In the genomic region with DNA sequence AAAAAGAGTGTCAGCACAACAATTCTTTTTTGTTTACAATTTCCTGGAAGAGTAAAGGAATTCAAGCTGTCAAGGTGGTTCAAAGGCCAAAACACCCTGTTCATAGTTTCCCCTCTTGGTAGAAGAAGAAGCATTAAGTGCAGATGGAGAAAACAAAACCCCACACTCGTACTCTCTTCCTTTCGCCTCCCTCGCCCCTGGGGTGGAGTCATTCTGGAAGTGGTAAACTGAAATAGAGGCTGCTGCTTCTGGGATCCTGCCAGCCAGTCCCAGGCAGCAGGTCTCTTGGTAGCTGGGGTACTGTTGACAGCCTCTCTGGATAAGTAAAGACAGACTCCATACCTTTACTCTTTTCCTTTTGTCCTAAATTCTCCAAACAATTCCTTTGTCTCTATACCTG, we compare ENCODE assay signal across 10 cellular contexts.
DNase-seq lines count a peak whose midpoint lies in the region; ATAC-seq and TF ChIP-seq lines count a peak whose summit lies in the region.
"Had no signal": no experiment of that assay in that cellular context is flagged by ENCODE, and none has a peak within 500 bp of the region (broad histone marks: within the 10 kb centered on the region; RNA-seq: fewer than 3 reads in every experiment).

No MANE protein-coding gene starts in this region.

- peak; percentile 40 to 65 for DNase-seq in activated CD4-positive, alpha-beta T cell treated with anti-CD3 and anti-CD28 coated beads, Interleukin-2, amount 50 U/mL, for 48 hours
- DNase-seq in effector memory CD4-positive, alpha-beta T cell = no peak
- DNase-seq in stimulated activated CD4-positive, alpha-beta T cell treated with anti-CD3 and anti-CD28 coated beads, TNF-alpha, amount 100 ng/mL, for 48 hours (ENCODE audit: low read depth in 3 of 3) = peak; percentile 29 to 42 (median 29)
- no peak for DNase-seq in NCI-H1105 treated with DMSO at 0.1 percent for 48 hours (lab: John Stamatoyannopoulos, UW)
- DNase-seq: caudate nucleus, lower lobe of right lung, testis had no signal

- H3K79me2 ChIP-seq in KMS-11 (ENCODE audit: insufficient read depth, low read depth) = no peaks in the 10 kb centered on the region

- H3K4me2 ChIP-seq in KMS-11 = peak overlapping the region; percentile 5; the same call in 1 of the 2 replicates

- no peaks in the 10 kb centered on the region for H3K36me3 ChIP-seq in KMS-11 (ENCODE audit: insufficient read depth)
- H3K36me3 ChIP-seq in effector memory CD4-positive, alpha-beta T cell (ENCODE audit: control insufficient read depth, insufficient read depth, low read length) = no peaks in the 10 kb centered on the region
- H3K36me3 ChIP-seq: lower lobe of right lung had no signal

- H3K4me1 Mint-ChIP-seq in stimulated activated memory B cell treated with anti-CD40 and anti-IgM and Interleukin-4, amounts not matched to agents 10 μg/mL and 1 μg/mL and 100 μg/mL, for 72 hours = no peaks in the 10 kb centered on the region

- H3K4me3 ChIP-seq in KMS-11 (IDR thresholded peaks at IDR 0.05; ENCODE audit: insufficient read depth, low read depth, low read length) = no peak overlapping the region
- no peak overlapping the region for H3K4me3 ChIP-seq in effector memory CD4-positive, alpha-beta T cell (ENCODE audit: insufficient read depth, low read depth, low read length, poor library complexity, severe bottlenecking)
- H3K4me3 ChIP-seq: lower lobe of right lung, testis had no signal

- no peaks in the 10 kb centered on the region for H3K36me3 Mint-ChIP-seq in stimulated activated memory B cell treated with anti-CD40 and anti-IgM and Interleukin-4, amounts not matched to agents 10 μg/mL and 1 μg/mL and 100 μg/mL, for 72 hours

- no peak overlapping the region for H3K27ac Mint-ChIP-seq in stimulated activated memory B cell treated with anti-CD40 and anti-IgM and Interleukin-4, amounts not matched to agents 10 μg/mL and 1 μg/mL and 100 μg/mL, for 72 hours

- no peaks in the 10 kb centered on the region for H3K27me3 ChIP-seq in KMS-11 (ENCODE audit: insufficient read depth, low read depth)
- H3K27me3 ChIP-seq in effector memory CD4-positive, alpha-beta T cell (replicated peaks; ENCODE audit: control insufficient read depth, insufficient read depth, low read length, poor library complexity, severe bottlenecking) = no peaks in the 10 kb centered on the region
- H3K27me3 ChIP-seq: testis had no signal

- no peaks in the 10 kb centered on the region for H4K20me1 ChIP-seq in KMS-11 (ENCODE audit: insufficient read depth)

- TF ChIP-seq CTCF in KMS-11 (conservative IDR thresholded peaks at IDR 0.05; ENCODE audit: low read depth, low read length) = no peak

- no peak overlapping the region for H3K27ac ChIP-seq in KMS-11
- peak overlapping the region; percentile 11 for H3K27ac ChIP-seq in effector memory CD4-positive, alpha-beta T cell (ENCODE audit: insufficient read depth, low read length, poor library complexity, severe bottlenecking)
- H3K27ac ChIP-seq: lower lobe of right lung, testis had no signal

- peaks cover 22% of the 10 kb centered on the region for H3K27me3 Mint-ChIP-seq in stimulated activated memory B cell treated with anti-CD40 and anti-IgM and Interleukin-4, amounts not matched to agents 10 μg/mL and 1 μg/mL and 100 μg/mL, for 72 hours

- ATAC-seq in GM18870 (IDR thresholded peaks at IDR 0.05; ENCODE audit: unreplicated experiment) = no peak
- ATAC-seq in stimulated activated memory B cell treated with anti-CD40 and anti-IgM and Interleukin-4, amounts not matched to agents 10 μg/mL and 1 μg/mL and 100 μg/mL, for 72 hours = no peak
- ATAC-seq: lower lobe of right lung had no signal

- H3K9me3 ChIP-seq in effector memory CD4-positive, alpha-beta T cell (ENCODE audit: control insufficient read depth, low read length) = no peaks in the 10 kb centered on the region
- H3K9me3 ChIP-seq: lower lobe of right lung, testis had no signal

- peak overlapping the region; percentile 11; the same call in 1 of the 2 replicates for H2AFZ ChIP-seq in KMS-11 (ENCODE audit: low read depth)

- H3K4me3 Mint-ChIP-seq in stimulated activated memory B cell treated with anti-CD40 and anti-IgM and Interleukin-4, amounts not matched to agents 10 μg/mL and 1 μg/mL and 100 μg/mL, for 72 hours = no peak overlapping the region

- peaks cover 6% of the 10 kb centered on the region for H3K9me3 Mint-ChIP-seq in stimulated activated memory B cell treated with anti-CD40 and anti-IgM and Interleukin-4, amounts not matched to agents 10 μg/mL and 1 μg/mL and 100 μg/mL, for 72 hours

- H3K4me1 ChIP-seq in KMS-11 (ENCODE audit: low read depth, poor library complexity, severe bottlenecking) = peaks cover 24% of the 10 kb centered on the region
- no peaks in the 10 kb centered on the region for H3K4me1 ChIP-seq in effector memory CD4-positive, alpha-beta T cell (ENCODE audit: control insufficient read depth, insufficient read depth, low read length, poor library complexity, severe bottlenecking)

- no peak overlapping the region for H3K9ac ChIP-seq in KMS-11

Comparison
In these comparisons a context has a peak if more than half of its experiments do, and no peak if none do; other contexts are left out.
1. DNase-seq: peak in activated CD4-positive, alpha-beta T cell treated with anti-CD3 and anti-CD28 coated beads, Interleukin-2, amount 50 U/mL, for 48 hours (2 of 2) and stimulated activated CD4-positive, alpha-beta T cell treated with anti-CD3 and anti-CD28 coated beads, TNF-alpha, amount 100 ng/mL, for 48 hours (3 of 3); none in effector memory CD4-positive, alpha-beta T cell (0 of 3) and NCI-H1105 treated with DMSO at 0.1 percent for 48 hours (single experiment).